In genomic region chr6:110567957-110568696, GRCh38 we compare ENCODE assay signal across 1 cellular context.
TF ChIP-seq lines count a peak whose summit lies in the region.

No MANE protein-coding gene starts in this region.

TF ChIP-seq in WTC11, 78 proteins besides CTCF, POLR2A, EP300 and RAD21 (continued from another document):
- no peak for TF ChIP-seq PRDM15 (CRISPR knock-in tag; IDR thresholded peaks at IDR 0.05)
